In the genomic region with DNA sequence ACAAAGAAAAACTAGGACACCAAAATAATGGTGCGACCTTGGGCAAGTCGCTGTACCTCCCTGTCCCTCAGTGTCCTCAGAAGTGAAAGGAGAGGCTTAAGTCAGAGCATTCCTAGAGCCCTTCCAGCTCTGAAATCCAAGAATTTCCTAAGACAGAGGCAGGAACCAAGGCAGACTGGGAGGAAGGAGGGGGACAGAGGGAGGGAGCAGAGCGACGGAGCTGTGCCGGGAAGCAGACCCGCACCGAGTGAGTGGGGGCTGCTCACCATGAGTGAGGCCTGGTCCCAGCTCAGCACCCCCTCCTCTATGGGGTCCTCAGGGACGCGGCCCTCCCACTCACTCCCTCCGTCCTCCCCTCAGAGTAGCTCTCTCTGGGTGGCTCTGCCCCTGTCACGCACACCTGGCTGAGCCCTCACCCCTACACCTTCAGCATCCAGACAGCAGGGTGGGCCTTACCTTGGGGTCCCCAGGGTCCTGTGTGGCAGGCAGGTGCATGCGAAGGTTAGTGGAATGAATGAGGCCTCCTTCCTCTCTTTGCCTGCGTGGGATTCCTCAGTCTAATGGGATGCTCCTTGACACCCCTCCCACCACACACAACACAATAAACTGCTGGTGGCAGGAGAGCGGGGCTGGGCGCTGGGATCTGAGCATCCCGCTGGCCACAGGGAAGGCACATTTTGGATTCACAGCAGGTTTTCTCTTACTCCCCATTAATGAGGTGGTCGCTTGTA, we compare ENCODE assay signal across 12 cellular contexts. TPM values are rescaled to one million over a fixed set of nuclear protein-coding genes. Genes with fewer than 3 reads are reported as not detected.
DNase-seq lines count a peak whose midpoint lies in the region; ATAC-seq, FAIRE-seq and TF ChIP-seq lines count a peak whose summit lies in the region.
"Had no signal": no experiment of that assay in that cellular context is flagged by ENCODE, and none has a peak within 500 bp of the region (broad histone marks: within the 10 kb centered on the region; RNA-seq: fewer than 3 reads in every experiment).

No MANE protein-coding gene starts in this region.

- intact Hi-C loops in body of pancreas (cut with DNase I): no loop called here

- H3K4me3 ChIP-seq in H7 (ENCODE audit: insufficient read depth, low read depth, low read length): peak overlapping the region; percentile 52; the same call in 1 of the 2 replicates
- no peak overlapping the region for H3K4me3 ChIP-seq in body of pancreas
- H3K4me3 ChIP-seq in skeletal muscle cell (ENCODE audit: low read depth, low read length): peak overlapping the region; percentile 66
- H3K4me3 ChIP-seq in effector memory CD4-positive, alpha-beta T cell (ENCODE audit: insufficient read depth, low read depth, low read length, poor library complexity, severe bottlenecking): no peak overlapping the region

- no peak for ATAC-seq in body of pancreas
- no peak for ATAC-seq in GM19328 (IDR thresholded peaks at IDR 0.05; ENCODE audit: unreplicated experiment)
- no peak for ATAC-seq in GM18873 (IDR thresholded peaks at IDR 0.05; ENCODE audit: low FRiP score, unreplicated experiment)

- DNase-seq in H7: peak; percentile 87
- DNase-seq in body of pancreas: no peak
- peak; percentile 59 for DNase-seq in iPS-NIHi7 (ENCODE audit: extremely low spot score)
- DNase-seq in skeletal muscle cell (ENCODE audit: low read depth): no peak
- DNase-seq in GM19239 (ENCODE audit: insufficient read length, low spot score): no peak
- DNase-seq in effector memory CD4-positive, alpha-beta T cell: no peak
- DNase-seq: activated CD4-positive, alpha-beta T cell treated with anti-CD3 and anti-CD28 coated beads, Interleukin-2, amount 50 U/mL, for 4 hours; DMS153; NCI-H187; stimulated activated CD8-positive, alpha-beta memory T cell treated with anti-CD3 and anti-CD28 coated beads, Interleukin-4, amount 100 ng/mL, for 48 hours had no signal

- no peak for FAIRE-seq in GM19239 (lab: Jason Lieb, UNC)

- no peak for TF ChIP-seq CTCF in body of pancreas (IDR thresholded peaks at IDR 0.05)

- 76 to 82% methylated on average over 12 to 17 of the region's 17 CpGs for WGBS in body of pancreas, 2 donors

- no peak for TF ChIP-seq POLR2A in body of pancreas (IDR thresholded peaks at IDR 0.05)

- peak overlapping the region in 3 of 4 donors; percentile 72 to 93 (median 93) for H3K27ac ChIP-seq in body of pancreas
- H3K27ac ChIP-seq in effector memory CD4-positive, alpha-beta T cell (ENCODE audit: insufficient read depth, low read length, poor library complexity, severe bottlenecking): no peak overlapping the region

- no peaks in the 10 kb centered on the region for H3K36me3 ChIP-seq in H7 (replicated peaks; ENCODE audit: control insufficient read depth, insufficient read depth, low read length)
- no peaks in the 10 kb centered on the region for H3K36me3 ChIP-seq in body of pancreas (replicated peaks in 1 of 2; ENCODE audit: insufficient read depth in 1 of 2, low read depth in 2 of 2)
- H3K36me3 ChIP-seq in effector memory CD4-positive, alpha-beta T cell (ENCODE audit: control insufficient read depth, insufficient read depth, low read length): no peaks in the 10 kb centered on the region

- no peaks in the 10 kb centered on the region for H3K9me3 ChIP-seq in body of pancreas
- no peaks in the 10 kb centered on the region for H3K9me3 ChIP-seq in effector memory CD4-positive, alpha-beta T cell (ENCODE audit: control insufficient read depth, low read length)

- H3K4me1 ChIP-seq in body of pancreas: peaks cover 35% of the 10 kb centered on the region
- H3K4me1 ChIP-seq in effector memory CD4-positive, alpha-beta T cell (ENCODE audit: control insufficient read depth, insufficient read depth, low read length, poor library complexity, severe bottlenecking): peaks cover 11% of the 10 kb centered on the region

- peaks cover 38% of the 10 kb centered on the region for H3K27me3 ChIP-seq in H7 (ENCODE audit: control insufficient read depth, insufficient read depth, low read length)
- H3K27me3 ChIP-seq in body of pancreas: no peaks in the 10 kb centered on the region
- peaks cover 11% of the 10 kb centered on the region for H3K27me3 ChIP-seq in effector memory CD4-positive, alpha-beta T cell (replicated peaks; ENCODE audit: control insufficient read depth, insufficient read depth, low read length, poor library complexity, severe bottlenecking)

RNA-seq across cellular contexts. Expression of a gene that starts 4.6 kb away (rescaled TPM):
- total RNA-seq in H7 (2014; rRNA removed; shearing (Covaris generic)): 7.2 and 23.6 TPM in 2 replicates
- 10 to 100 TPM; 22.3 to 37.2 TPM for total RNA-seq in body of pancreas

RNA-seq across cellular contexts. Expression of a gene that starts 20.8 kb away (rescaled TPM):
- 24.7 and 25.0 TPM in 2 replicates for total RNA-seq in H7 (2014; rRNA removed; shearing (Covaris generic))
- total RNA-seq in body of pancreas: 10 to 100 TPM; 24.4 to 52.1 TPM

RNA-seq across cellular contexts. Expression of a gene that starts 26.1 kb away (rescaled TPM):
- 47.3 and 48.5 TPM in 2 replicates for total RNA-seq in H7 (2014; rRNA removed; shearing (Covaris generic))
- total RNA-seq in body of pancreas: 10 to 100 TPM; 11.9 to 13.5 TPM

RNA-seq across cellular contexts. Expression of a gene that starts 42.8 kb away (rescaled TPM):
- 0.74 TPM in 1 of 2 replicates, not detected in the other for total RNA-seq in H7 (2014; rRNA removed; shearing (Covaris generic))
- not detected for total RNA-seq in body of pancreas

Comparison
In these comparisons a context has a peak if more than half of its experiments do, and no peak if none do; other contexts are left out.
1. DNase-seq: peak in H7 (single experiment) and iPS-NIHi7 (single experiment); none in body of pancreas (0 of 4), skeletal muscle cell (single experiment), GM19239 (single experiment) and effector memory CD4-positive, alpha-beta T cell (0 of 3).
2. H3K4me3 ChIP-seq: peak in H7 (single experiment) and skeletal muscle cell (single experiment); none in body of pancreas (0 of 2) and effector memory CD4-positive, alpha-beta T cell (single experiment).